Comparison of ENCODE assay signal across 7 cellular contexts in the genomic region with DNA sequence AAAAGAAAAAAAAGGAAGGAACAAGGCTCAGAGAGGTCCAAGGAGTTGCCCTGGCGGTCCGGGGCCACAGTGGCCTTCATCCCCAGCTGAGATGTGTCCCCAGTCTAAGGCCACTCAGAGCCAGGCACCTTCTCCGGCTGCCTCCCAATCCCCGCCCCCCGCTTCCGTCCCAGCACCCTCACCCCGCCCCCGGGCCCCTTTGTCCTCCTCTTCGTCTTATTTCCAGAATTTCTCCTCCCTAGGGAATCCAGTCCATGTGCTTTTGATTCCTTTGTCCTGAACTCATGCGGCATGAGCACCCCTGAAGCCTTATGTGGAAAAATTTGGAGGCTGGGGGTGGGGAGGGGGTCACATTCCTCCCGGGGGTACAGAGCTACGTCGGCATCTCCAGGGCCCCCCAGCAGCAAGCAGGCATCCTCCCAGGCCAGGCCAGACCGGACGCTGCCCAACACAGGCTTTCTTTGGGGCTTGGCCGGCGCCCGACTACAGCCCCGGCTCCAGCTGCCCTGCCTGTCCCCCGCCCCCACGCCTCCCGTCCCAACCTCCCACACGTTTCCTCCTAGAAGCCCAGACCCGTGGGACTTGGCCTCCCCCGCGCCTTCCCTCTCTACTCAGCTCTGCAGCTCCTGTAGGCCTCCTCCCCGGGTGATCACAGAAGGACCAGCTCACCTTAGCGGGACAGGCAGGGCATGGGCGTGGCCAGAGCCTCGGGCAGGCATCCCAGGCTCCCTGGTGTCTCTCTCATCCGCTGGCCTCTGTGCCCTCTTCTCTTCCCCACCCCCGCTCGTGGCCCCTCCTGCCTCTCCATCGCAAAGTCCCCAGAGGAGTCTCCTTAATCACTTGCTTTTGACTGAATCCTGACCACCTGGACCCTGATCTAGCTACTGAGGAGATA. TPM values are rescaled to one million over a fixed set of nuclear protein-coding genes. Genes with fewer than 3 reads are reported as not detected.
DNase-seq lines count a peak whose midpoint lies in the region; ATAC-seq and TF ChIP-seq lines count a peak whose summit lies in the region.

No MANE protein-coding gene starts in this region.

- intact Hi-C loops in right cardiac atrium (cut with DNase I), result loop anchor here in 1 of 4 donors (10.0 kb wide), 1 partner anchor 51 kb away; a partner anchor contains a TSS

- H3K9me3 Mint-ChIP-seq in activated naive CD8-positive, alpha-beta T cell treated with anti-CD3 and anti-CD28 coated beads for 36 hours, result no peaks in the 10 kb centered on the region

- in situ Hi-C loops in GM13977 (cut with MboI; ENCODE audit: low pct_unique_long_range_greater_than_20kb, low sequenced_read_pairs, unreplicated experiment), result no loop called here

- peak overlapping the region; percentile 95 for H3K27ac Mint-ChIP-seq in activated naive CD8-positive, alpha-beta T cell treated with anti-CD3 and anti-CD28 coated beads for 36 hours

- peak overlapping the region; percentile 85 for H3K4me3 Mint-ChIP-seq in activated naive CD8-positive, alpha-beta T cell treated with anti-CD3 and anti-CD28 coated beads for 36 hours

- 12% methylated on average over 34 of the region's 34 CpGs for WGBS in right cardiac atrium

- H3K4me3 ChIP-seq in right cardiac atrium (ENCODE audit: low read length) (peak overlapping the region; percentile 11), retinal pigment epithelial cell (ENCODE audit: low read length) (peak overlapping the region; percentile 29)

- H3K27me3 ChIP-seq in right cardiac atrium (ENCODE audit: control insufficient read depth, insufficient read depth), result no peaks in the 10 kb centered on the region

- DNase-seq in GM13977 (ENCODE audit: low spot score), result peak; percentile 22
- peak; percentile 95 for DNase-seq in OCI-M1 (lab: John Stamatoyannopoulos, UW)
- DNase-seq in activated naive CD8-positive, alpha-beta T cell treated with anti-CD3 and anti-CD28 coated beads for 36 hours, result peak; percentile 76
- DNase-seq in right cardiac atrium, result peak; percentile 80 to 92 (median 87)
- DNase-seq in retinal pigment epithelial cell (ENCODE audit: low read depth), result no peak
- no peak for DNase-seq in SIG-M5 (lab: John Stamatoyannopoulos, UW)
- DNase-seq in NCI-H1694 (lab: John Stamatoyannopoulos, UW), result no peak

- H3K9me3 ChIP-seq in right cardiac atrium (ENCODE audit: control insufficient read depth, low read length), result no peaks in the 10 kb centered on the region

- no peaks in the 10 kb centered on the region for H3K27me3 Mint-ChIP-seq in activated naive CD8-positive, alpha-beta T cell treated with anti-CD3 and anti-CD28 coated beads for 36 hours

- TF ChIP-seq CTCF in GM13977 (IDR thresholded peaks at IDR 0.05; ENCODE audit: extremely low read depth, insufficient read depth, missing control alignments) (no peak), retinal pigment epithelial cell (conservative IDR thresholded peaks at IDR 0.05; ENCODE audit: low read depth, low read length) (no peak)

- H3K36me3 Mint-ChIP-seq in activated naive CD8-positive, alpha-beta T cell treated with anti-CD3 and anti-CD28 coated beads for 36 hours, result peaks cover 10% of the 10 kb centered on the region

- ATAC-seq in right cardiac atrium, result peak; percentile 81 to 88

- H3K27ac ChIP-seq in right cardiac atrium (ENCODE audit: low read length), result peak overlapping the region; percentile 23

- peaks cover 51% of the 10 kb centered on the region for H3K4me1 Mint-ChIP-seq in activated naive CD8-positive, alpha-beta T cell treated with anti-CD3 and anti-CD28 coated beads for 36 hours

- no peaks in the 10 kb centered on the region for H3K4me1 ChIP-seq in right cardiac atrium (ENCODE audit: control insufficient read depth, insufficient read depth, low read length)

RNA-seq across cellular contexts. Expression of a gene that starts 17.8 kb away (rescaled TPM):
- 100 to 1,000 TPM; 219 to 223 TPM for total RNA-seq in activated naive CD8-positive, alpha-beta T cell treated with anti-CD3 and anti-CD28 coated beads for 36 hours
- 10 to 100 TPM; 27.6 to 41.0 (median 35.1) TPM for total RNA-seq in right cardiac atrium
- 17.7 TPM for polyA plus RNA-seq in right cardiac atrium

RNA-seq across cellular contexts. Expression of a gene that starts 55.7 kb away (rescaled TPM):
- total RNA-seq in activated naive CD8-positive, alpha-beta T cell treated with anti-CD3 and anti-CD28 coated beads for 36 hours, result 100 to 1,000 TPM; 300 to 306 TPM
- total RNA-seq in right cardiac atrium, result 10 to 100 TPM; 20.7 to 34.7 (median 30.2) TPM
- polyA plus RNA-seq in right cardiac atrium, result 30.3 TPM

Comparison
In these comparisons a context has a peak if more than half of its experiments do, and no peak if none do; other contexts are left out.
1. DNase-seq: peak in GM13977 (single experiment), OCI-M1 (single experiment), activated naive CD8-positive, alpha-beta T cell treated with anti-CD3 and anti-CD28 coated beads for 36 hours (single experiment) and right cardiac atrium (3 of 3); none in retinal pigment epithelial cell (single experiment), SIG-M5 (single experiment) and NCI-H1694 (single experiment).
2. RNA of a gene that starts 17.8 kb away (total RNA-seq): 219 to 223 TPM in activated naive CD8-positive, alpha-beta T cell treated with anti-CD3 and anti-CD28 coated beads for 36 hours; 27.6 to 41.0 TPM in right cardiac atrium; every median in the first group is over 4 times any median in the second.
3. RNA of a gene that starts 55.7 kb away (total RNA-seq): 300 to 306 TPM in activated naive CD8-positive, alpha-beta T cell treated with anti-CD3 and anti-CD28 coated beads for 36 hours; 20.7 to 34.7 TPM in right cardiac atrium; every median in the first group is over 4 times any median in the second.